18 cellular contexts compared by ENCODE assay signal in genomic region chr18:36692331-36692730, GRCh38.
A peak's percentile ranks its signal among the peaks of the same experiment; 100 is the strongest.
DNase-seq lines count a peak whose midpoint lies in the region; ATAC-seq, FAIRE-seq and TF ChIP-seq lines count a peak whose summit lies in the region.
"Had no signal": no experiment of that assay in that cellular context is flagged by ENCODE, and none has a peak within 500 bp of the region (broad histone marks: within the 10 kb centered on the region; RNA-seq: fewer than 3 reads in every experiment).

No MANE protein-coding gene starts in this region.

- no peak for ATAC-seq in left colon
- ATAC-seq in natural killer cell = no peak
- ATAC-seq: Panc1 had no signal

- H3K4me3 Mint-ChIP-seq in natural killer cell (no peak overlapping the region), Caco-2 (ENCODE audit: unreplicated experiment) (no peak overlapping the region)

- CTCF ChIA-PET in Caco-2 (lab: Charles Lee) = no interaction called here

- H3K9ac ChIP-seq in stomach smooth muscle (ENCODE audit: low read length in 2 of 2) = no peak overlapping the region

- BruUV-seq in Caco-2 (replicated peaks; lab: Mats Ljungman, UMichigan) = no TSS peak

- no peak for TF ChIP-seq CTCF in WI38 (IDR thresholded peaks at IDR 0.05; ENCODE audit: low read depth, low read length)
- no peak for TF ChIP-seq CTCF in natural killer cell (IDR thresholded peaks at IDR 0.05)
- TF ChIP-seq CTCF in Caco-2 (IDR thresholded peaks at IDR 0.05; ENCODE audit: insufficient read depth in 1 of 2, low read depth in 1 of 2, low read length in 1 of 2, severe bottlenecking in 1 of 2, unreplicated experiment in 1 of 2) = no peak

- no peaks in the 10 kb centered on the region for H3K9me3 ChIP-seq in stomach smooth muscle (ENCODE audit: control insufficient read depth in 2 of 2, low read length in 2 of 2)
- H3K9me3 ChIP-seq in Caco-2 = no peaks in the 10 kb centered on the region
- H3K9me3 ChIP-seq: thyroid gland had no signal

- no peak for FAIRE-seq in GM12891 (lab: Jason Lieb, UNC)

- H3K9me3 Mint-ChIP-seq in natural killer cell (no peaks in the 10 kb centered on the region), Caco-2 (ENCODE audit: unreplicated experiment) (no peaks in the 10 kb centered on the region)

- no peaks in the 10 kb centered on the region for H3K27me3 ChIP-seq in stomach smooth muscle (ENCODE audit: control insufficient read depth in 1 of 2, insufficient read depth in 2 of 2, low read length in 2 of 2)
- H3K27me3 ChIP-seq in Caco-2 (replicated peaks; ENCODE audit: control insufficient read depth, insufficient read depth, low read length) = no peaks in the 10 kb centered on the region; the same call in 1 of the 2 replicates
- H3K27me3 ChIP-seq: thyroid gland had no signal

- intact Hi-C loops in left colon (cut with DNase I, micrococcal nuclease) = no loop called here
- intact Hi-C loops in natural killer cell (cut with micrococcal nuclease) = no loop called here
- intact Hi-C loops in Caco-2 (cut with micrococcal nuclease; ENCODE audit: unreplicated experiment) = no loop called here

- H3K27ac ChIP-seq in stomach smooth muscle (ENCODE audit: low read length) = peak overlapping the region; percentile 58
- H3K27ac ChIP-seq: C4-2B, coronary artery, epithelial cell of prostate, thyroid gland had no signal

- DNase-seq in ELR (ENCODE audit: low read depth) (peak; percentile 76), fibroblast of peridontal ligament (ENCODE audit: extremely low read depth) (peak; percentile 98), left colon (no peak), natural killer cell (no peak), Caco-2 (no peak), GM12891 (ENCODE audit: insufficient read length, low spot score) (no peak)
- DNase-seq: KBM-7, NCI-H1105, NCI-H2171, NCI-H82, occipital lobe, thyroid gland had no signal

- H3K4me3 ChIP-seq in WI38 (ENCODE audit: low read depth, low read length) (peak overlapping the region; percentile 87), stomach smooth muscle (ENCODE audit: low read length in 2 of 2) (peak overlapping the region in 1 of 2 donors; percentile 73), Caco-2 (ENCODE audit: low read depth, low read length) (no peak overlapping the region)
- H3K4me3 ChIP-seq: coronary artery, thyroid gland had no signal

- H3K27me3 Mint-ChIP-seq in natural killer cell (ENCODE audit: low read depth in 2 of 2) = peaks cover 0 to 8% of the 10 kb centered on the region in 2 donors
- H3K27me3 Mint-ChIP-seq in Caco-2 (ENCODE audit: insufficient read depth, unreplicated experiment) = peaks cover 18% of the 10 kb centered on the region

- H3K4me1 ChIP-seq in stomach smooth muscle (ENCODE audit: control insufficient read depth, insufficient read depth, low read length) = peaks cover 28% of the 10 kb centered on the region
- H3K4me1 ChIP-seq in Caco-2 = no peaks in the 10 kb centered on the region

- no peaks in the 10 kb centered on the region for H3K4me1 Mint-ChIP-seq in natural killer cell
- no peaks in the 10 kb centered on the region for H3K4me1 Mint-ChIP-seq in Caco-2 (ENCODE audit: low read depth, unreplicated experiment)

- H3K27ac Mint-ChIP-seq in natural killer cell = no peak overlapping the region
- H3K27ac Mint-ChIP-seq in Caco-2 (ENCODE audit: unreplicated experiment) = no peak overlapping the region

- H3K36me3 ChIP-seq in stomach smooth muscle (ENCODE audit: control insufficient read depth in 2 of 2, insufficient read depth in 2 of 2, low read length in 2 of 2) = no peaks in the 10 kb centered on the region
- no peaks in the 10 kb centered on the region for H3K36me3 ChIP-seq in Caco-2 (ENCODE audit: control insufficient read depth, insufficient read depth, low read length)
- H3K36me3 ChIP-seq: thyroid gland had no signal

- H3K36me3 Mint-ChIP-seq in natural killer cell (no peaks in the 10 kb centered on the region), Caco-2 (ENCODE audit: insufficient read depth, unreplicated experiment) (no peaks in the 10 kb centered on the region)

- no peak for TF ChIP-seq POLR2A in GM12891 (IDR thresholded peaks at IDR 0.05; ENCODE audit: low read depth, low read length)

- POLR2A ChIA-PET in Caco-2 (lab: Charles Lee) = no interaction called here

TF ChIP-seq in GM12891, 5 proteins besides CTCF, POLR2A, EP300 and RAD21:
- TF ChIP-seq PAX5 (IDR thresholded peaks at IDR 0.05; ENCODE audit: insufficient read depth, low read length, severe bottlenecking) (no peak), SPI1 (IDR thresholded peaks at IDR 0.05; ENCODE audit: low read depth, low read length) (no peak), POU2F2 (IDR thresholded peaks at IDR 0.05; ENCODE audit: low read depth, low read length) (no peak), TAF1 (IDR thresholded peaks at IDR 0.05; ENCODE audit: low read depth, low read length) (no peak), POLR2AphosphoS5 (IDR thresholded peaks at IDR 0.05; ENCODE audit: low read depth, low read length) (no peak)

Comparison
In these comparisons a context has a peak if more than half of its experiments do, and no peak if none do; other contexts are left out.
1. DNase-seq: peak in ELR (single experiment) and fibroblast of peridontal ligament (single experiment); none in left colon (0 of 2), natural killer cell (single experiment), Caco-2 (0 of 2) and GM12891 (single experiment).